Comparison of ENCODE assay signal across 8 cellular contexts in the genomic region with DNA sequence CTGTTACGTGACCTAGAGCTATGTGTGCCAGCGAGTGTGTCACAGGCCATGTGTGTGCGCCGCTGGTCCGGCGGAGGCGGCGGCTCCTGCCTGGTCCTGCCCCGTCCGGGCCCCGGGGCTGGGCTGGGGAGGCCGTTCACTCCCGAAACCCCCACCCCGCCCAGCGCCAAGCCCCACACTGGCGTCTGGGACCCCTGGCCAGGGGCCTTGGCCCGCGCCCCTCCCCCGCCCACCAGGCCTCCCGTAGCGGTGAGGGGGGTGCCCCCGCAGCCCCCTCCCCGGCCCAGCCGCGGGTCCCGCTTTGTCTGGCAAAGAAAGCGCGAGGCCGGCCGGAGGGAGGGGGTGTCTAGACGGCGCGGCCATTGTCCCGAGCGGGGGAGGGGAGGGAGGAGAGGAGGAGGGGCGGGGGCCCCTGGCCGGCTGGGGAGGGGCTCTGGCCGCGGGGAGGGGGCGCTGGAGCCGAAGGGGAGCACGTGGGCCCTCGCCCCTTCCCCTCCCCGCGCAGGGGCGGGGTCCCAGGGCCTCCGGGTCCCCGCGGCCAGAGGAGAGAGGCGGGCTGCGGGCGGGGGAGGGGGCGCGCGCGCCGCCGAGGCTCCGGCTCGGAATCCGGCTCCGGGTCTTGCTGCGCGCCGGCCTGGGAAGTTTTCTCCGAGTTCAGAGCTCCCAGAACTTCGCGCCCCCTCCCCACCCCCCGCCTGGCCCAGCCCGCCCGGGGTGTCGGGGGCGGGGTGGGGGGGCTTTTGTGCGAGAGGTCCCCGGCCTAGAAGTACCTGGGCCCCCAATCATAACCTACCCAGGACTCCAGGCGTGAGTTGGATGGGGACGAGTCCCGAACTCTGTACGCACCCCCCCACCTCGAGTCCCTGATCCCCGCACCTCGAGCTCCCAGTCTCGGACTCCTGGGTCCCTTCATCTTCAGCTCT.
DNase-seq lines count a peak whose midpoint lies in the region; ATAC-seq and TF ChIP-seq lines count a peak whose summit lies in the region.

No MANE protein-coding gene starts in this region.

- peak overlapping the region; percentile 62 for H3K4me3 ChIP-seq in choroid plexus epithelial cell (ENCODE audit: low read depth, low read length)

- no peaks in the 10 kb centered on the region for H3K9me3 Mint-ChIP-seq in stimulated activated naive CD8-positive, alpha-beta T cell treated with anti-CD3 and anti-CD28 coated beads, Interleukin-15, Interleukin-2, amounts not matched to agents 100 ng/mL and 50 ng/mL, for 24 hours
- H3K9me3 Mint-ChIP-seq in memory B cell = no peaks in the 10 kb centered on the region

- ATAC-seq in stimulated activated naive CD8-positive, alpha-beta T cell treated with anti-CD3 and anti-CD28 coated beads, Interleukin-15, Interleukin-2, amounts not matched to agents 100 U/mL and 50 U/mL, for 24 hours = no peak
- no peak for ATAC-seq in memory B cell (ENCODE audit: low read depth)

- H3K4me1 Mint-ChIP-seq in stimulated activated naive CD8-positive, alpha-beta T cell treated with anti-CD3 and anti-CD28 coated beads, Interleukin-15, Interleukin-2, amounts not matched to agents 100 ng/mL and 50 ng/mL, for 24 hours (ENCODE audit: low read depth) = peaks cover 19% of the 10 kb centered on the region
- H3K4me1 Mint-ChIP-seq in memory B cell = peaks cover 20% of the 10 kb centered on the region

- DNase-seq in stimulated activated naive CD8-positive, alpha-beta T cell treated with anti-CD3 and anti-CD28 coated beads, Interleukin-15, Interleukin-2, amounts not matched to agents 100 U/mL and 50 U/mL, for 24 hours = no peak
- no peak for DNase-seq in choroid plexus epithelial cell (ENCODE audit: low read depth)
- no peak for DNase-seq in memory B cell (ENCODE audit: low spot score in 2 of 2)
- no peak for DNase-seq in activated CD8-positive, alpha-beta memory T cell treated with anti-CD3 and anti-CD28 coated beads, Interleukin-2, amount 50 U/mL, for 48 hours
- no peak for DNase-seq in midbrain (lab: John Stamatoyannopoulos, UW)
- DNase-seq in middle frontal gyrus (ENCODE audit: extremely low spot score, low spot score) = no peak
- DNase-seq in NCI-H2171 (lab: John Stamatoyannopoulos, UW) = no peak

- H3K36me3 Mint-ChIP-seq in stimulated activated naive CD8-positive, alpha-beta T cell treated with anti-CD3 and anti-CD28 coated beads, Interleukin-15, Interleukin-2, amounts not matched to agents 100 ng/mL and 50 ng/mL, for 24 hours (ENCODE audit: low read depth) = no peaks in the 10 kb centered on the region
- H3K36me3 Mint-ChIP-seq in memory B cell = peaks cover 5% of the 10 kb centered on the region

- peaks cover 50% of the 10 kb centered on the region for H3K27me3 Mint-ChIP-seq in stimulated activated naive CD8-positive, alpha-beta T cell treated with anti-CD3 and anti-CD28 coated beads, Interleukin-15, Interleukin-2, amounts not matched to agents 100 ng/mL and 50 ng/mL, for 24 hours
- peaks cover 30% of the 10 kb centered on the region for H3K27me3 Mint-ChIP-seq in memory B cell

- no peak for TF ChIP-seq CTCF in choroid plexus epithelial cell (conservative IDR thresholded peaks at IDR 0.05; ENCODE audit: low read depth, low read length)

- peak overlapping the region; percentile 42 for H3K4me3 Mint-ChIP-seq in stimulated activated naive CD8-positive, alpha-beta T cell treated with anti-CD3 and anti-CD28 coated beads, Interleukin-15, Interleukin-2, amounts not matched to agents 100 ng/mL and 50 ng/mL, for 24 hours
- peak overlapping the region; percentile 50 for H3K4me3 Mint-ChIP-seq in memory B cell

- H3K27ac Mint-ChIP-seq in stimulated activated naive CD8-positive, alpha-beta T cell treated with anti-CD3 and anti-CD28 coated beads, Interleukin-15, Interleukin-2, amounts not matched to agents 100 ng/mL and 50 ng/mL, for 24 hours = no peak overlapping the region
- H3K27ac Mint-ChIP-seq in memory B cell = no peak overlapping the region
